In genomic region chr10:69684981-69685353, GRCh38 we compare ENCODE assay signal across 20 cellular contexts. TPM values are rescaled to one million over a fixed set of nuclear protein-coding genes. Genes with fewer than 3 reads are reported as not detected.
DNase-seq lines count a peak whose midpoint lies in the region; ATAC-seq, FAIRE-seq and TF ChIP-seq lines count a peak whose summit lies in the region.
"Had no signal": no experiment of that assay in that cellular context is flagged by ENCODE, and none has a peak within 500 bp of the region (broad histone marks: within the 10 kb centered on the region; RNA-seq: fewer than 3 reads in every experiment).

No MANE protein-coding gene starts in this region.

- H3K27ac Mint-ChIP-seq in osteocyte (ENCODE audit: unreplicated experiment): peak overlapping the region; percentile 78
- H3K27ac Mint-ChIP-seq: activated naive CD8-positive, alpha-beta T cell had no signal

- ATAC-seq in Right ventricle myocardium superior (ENCODE audit: poor library complexity) (no peak), GM21717 (IDR thresholded peaks at IDR 0.05; ENCODE audit: unreplicated experiment) (no peak)

- peak overlapping the region; percentile 73 for H3K27ac ChIP-seq in cardiac muscle cell
- H3K27ac ChIP-seq in kidney (ENCODE audit: low read depth in 2 of 2, low read length in 2 of 2): peak overlapping the region; percentile 83 to 92
- peak overlapping the region; percentile 69 to 77 for H3K27ac ChIP-seq in uterus
- H3K27ac ChIP-seq: neutrophil had no signal

- TF ChIP-seq POLR2A in uterus (IDR thresholded peaks at IDR 0.05): no peak

- peak overlapping the region in 1 of 2 donors; percentile 71 for H3K9ac ChIP-seq in kidney (ENCODE audit: low read length in 2 of 2)
- H3K9ac ChIP-seq: SK-N-SH had no signal

- no peak overlapping the region for H3K4me3 ChIP-seq in cardiac muscle cell
- peak overlapping the region; percentile 49 to 58 for H3K4me3 ChIP-seq in kidney (ENCODE audit: low read length in 2 of 2)
- no peak overlapping the region for H3K4me3 ChIP-seq in uterus

- H3K9me3 ChIP-seq in cardiac muscle cell (ENCODE audit: low read depth) (no peaks in the 10 kb centered on the region), kidney (ENCODE audit: control insufficient read depth in 1 of 2, low read length in 2 of 2) (no peaks in the 10 kb centered on the region), uterus (no peaks in the 10 kb centered on the region)
- H3K9me3 ChIP-seq: neutrophil, SK-N-SH had no signal

- no peaks in the 10 kb centered on the region for H3K9me3 Mint-ChIP-seq in osteocyte (ENCODE audit: unreplicated experiment)

- no peak for FAIRE-seq in kidney (lab: Jason Lieb, UNC)

- H3K27me3 Mint-ChIP-seq in osteocyte (ENCODE audit: unreplicated experiment): peaks cover 2% of the 10 kb centered on the region

- H3K36me3 ChIP-seq in cardiac muscle cell (no peaks in the 10 kb centered on the region), kidney (ENCODE audit: control insufficient read depth in 1 of 2, insufficient read depth in 2 of 2, low read length in 2 of 2) (no peaks in the 10 kb centered on the region), uterus (no peaks in the 10 kb centered on the region)
- H3K36me3 ChIP-seq: neutrophil had no signal

- H3K27me3 ChIP-seq in cardiac muscle cell: no peaks in the 10 kb centered on the region
- H3K27me3 ChIP-seq in uterus: no peaks in the 10 kb centered on the region

- no peaks in the 10 kb centered on the region for H3K36me3 Mint-ChIP-seq in osteocyte (ENCODE audit: unreplicated experiment)
- H3K36me3 Mint-ChIP-seq: activated naive CD8-positive, alpha-beta T cell had no signal

- H3K4me1 Mint-ChIP-seq in osteocyte (ENCODE audit: unreplicated experiment): peaks cover 50% of the 10 kb centered on the region

- no peak overlapping the region for H3K4me3 Mint-ChIP-seq in osteocyte (ENCODE audit: unreplicated experiment)
- H3K4me3 Mint-ChIP-seq: activated naive CD8-positive, alpha-beta T cell had no signal

- H3K4me1 ChIP-seq in cardiac muscle cell (ENCODE audit: low read depth): peaks cover 28% of the 10 kb centered on the region
- peaks cover 20 to 26% of the 10 kb centered on the region in 2 donors for H3K4me1 ChIP-seq in kidney (ENCODE audit: control insufficient read depth in 1 of 2, insufficient read depth in 1 of 2, low read depth in 1 of 2, low read length in 2 of 2)
- H3K4me1 ChIP-seq in uterus: peaks cover 0 to 8% of the 10 kb centered on the region in 2 donors

- DNase-seq in cardiac muscle cell (ENCODE audit: low read depth in 1 of 2, low spot score in 1 of 2) (no peak), Right ventricle myocardium superior (no peak), kidney (no peak), osteocyte (ENCODE audit: extremely low spot score, unreplicated experiment) (no peak), uterus (no peak), AML-193 (lab: John Stamatoyannopoulos, UW) (no peak), NCI-H1105 (lab: John Stamatoyannopoulos, UW) (no peak)
- DNase-seq: 8988T; activated CD4-positive, alpha-beta T cell treated with anti-CD3 and anti-CD28 coated beads, Interleukin-2, amount 50 U/mL, for 1 hour; activated T-cell treated with anti-CD3 and anti-CD28 coated beads, Interleukin-2, amount 50 U/mL, for 1 hour; DMS79; foreskin melanocyte; NCI-H1694 treated with DMSO at 0.1 percent for 48 hours; OCI-M1; stimulated activated CD4-positive, alpha-beta T cell treated with anti-CD3 and anti-CD28 coated beads, Interleukin-4, amount 100 ng/mL, for 24 hours; stimulated activated CD8-positive, alpha-beta memory T cell treated with anti-CD3 and anti-CD28 coated beads, Interleukin-4, amount 100 ng/mL, for 48 hours had no signal

- intact Hi-C loops in Right ventricle myocardium superior (cut with DNase I): no loop called here
- intact Hi-C loops in kidney (cut with DNase I): no loop called here
- intact Hi-C loops in uterus (cut with DNase I; ENCODE audit: low total_unique reads): no loop called here

- no peak for TF ChIP-seq CTCF in cardiac muscle cell (IDR thresholded peaks at IDR 0.05; ENCODE audit: low read depth, low read length)
- no peak for TF ChIP-seq CTCF in kidney (IDR thresholded peaks at IDR 0.05; ENCODE audit: borderline replicate concordance, extremely low read depth, insufficient read depth)
- no peak for TF ChIP-seq CTCF in osteocyte (IDR thresholded peaks at IDR 0.05)
- no peak for TF ChIP-seq CTCF in uterus (IDR thresholded peaks at IDR 0.05)

RNA-seq across cellular contexts. Expression of gene FAM241B, which starts 54.9 kb away (rescaled TPM):
- 8.5 and 13.7 TPM in 2 replicates for total RNA-seq in cardiac muscle cell
- 42.4 and 45.3 TPM in 2 replicates for polyA plus RNA-seq in cardiac muscle cell
- 3.3 TPM for total RNA-seq in Right ventricle myocardium superior
- total RNA-seq in kidney: 7.6 TPM
- polyA plus RNA-seq in kidney (ENCODE audit: insufficient read depth, low read depth, low replicate concordance): 23.7 TPM
- 3.4 TPM in 2 replicates for total RNA-seq in osteocyte
- 1 to 10 TPM in 1 of 4 donors, under 1 TPM in 1, not detected in 2; 0.35 to 5.4 TPM for total RNA-seq in uterus

Comparison
In these comparisons a context has a peak if more than half of its experiments do, and no peak if none do; other contexts are left out.
1. H3K4me3 ChIP-seq: peak in kidney (2 of 2); none in cardiac muscle cell (single experiment) and uterus (0 of 2).
2. Peak in every context shown above with its lines, with median percentiles within 50 percentile points of each other: H3K27ac ChIP-seq.